9 cellular contexts compared by ENCODE assay signal in the genomic region with DNA sequence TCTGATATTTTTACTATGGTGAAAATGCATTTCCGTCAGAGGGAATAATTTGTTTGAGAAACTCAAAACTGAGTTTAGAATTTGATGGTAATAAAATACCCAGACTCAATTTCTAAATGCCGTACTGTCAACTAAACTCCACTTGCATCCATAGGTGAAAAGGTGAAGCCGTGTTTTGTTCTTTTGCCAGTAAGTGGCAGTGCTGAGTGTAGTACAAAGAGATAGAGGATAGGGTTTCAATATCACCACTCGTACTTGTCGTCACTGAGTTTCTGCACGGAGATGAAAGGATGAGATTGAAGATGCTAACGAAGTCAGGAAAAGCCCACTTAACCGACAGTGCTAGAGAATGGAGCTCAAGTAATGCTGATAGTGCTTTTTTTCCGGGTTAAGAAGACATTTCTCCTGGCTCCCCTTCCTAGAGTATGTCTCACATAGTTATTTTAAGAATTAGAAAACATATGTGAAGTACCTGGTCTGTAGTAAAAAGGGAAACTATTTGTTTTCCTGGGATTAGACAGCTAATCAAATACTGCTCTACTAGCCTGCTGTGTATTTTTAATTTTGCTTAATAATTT.
DNase-seq lines count a peak whose midpoint lies in the region; ATAC-seq and TF ChIP-seq lines count a peak whose summit lies in the region.
"Had no signal": no experiment of that assay in that cellular context is flagged by ENCODE, and none has a peak within 500 bp of the region (broad histone marks: within the 10 kb centered on the region; RNA-seq: fewer than 3 reads in every experiment).

No MANE protein-coding gene starts in this region.

- no peaks in the 10 kb centered on the region for H3K9me3 ChIP-seq in MG63
- H3K9me3 ChIP-seq: pancreas had no signal

- H3K36me3 ChIP-seq in MG63: no peaks in the 10 kb centered on the region
- H3K36me3 ChIP-seq: pancreas had no signal

- H3K27me3 ChIP-seq in MG63: no peaks in the 10 kb centered on the region
- H3K27me3 ChIP-seq: pancreas had no signal

- ATAC-seq in GM18505 (IDR thresholded peaks at IDR 0.05; ENCODE audit: unreplicated experiment): peak; percentile 82
- ATAC-seq in HG02642 (IDR thresholded peaks at IDR 0.05; ENCODE audit: poor library complexity, unreplicated experiment): peak; percentile 45
- ATAC-seq in HG03378 (IDR thresholded peaks at IDR 0.05; ENCODE audit: unreplicated experiment): no peak

- DNase-seq in NCI-H460 (ENCODE audit: extremely low read depth, low read depth) (peak; percentile 6), kidney glomerular epithelial cell (lab: John Stamatoyannopoulos, UW) (peak; percentile 36), UCSD-AML1 (lab: John Stamatoyannopoulos, UW; ENCODE audit: unreplicated experiment) (no peak), MG63 (no peak)
- DNase-seq in effector CD4-positive, alpha-beta T cell: no peak
- DNase-seq: pancreas had no signal

- H3K4me3 ChIP-seq in MG63: no peak overlapping the region
- H3K4me3 ChIP-seq: pancreas had no signal

- no peak for TF ChIP-seq POLR2A in GM18505 (IDR thresholded peaks at IDR 0.05; ENCODE audit: borderline replicate concordance, extremely low read depth, insufficient read depth, insufficient read length)

Comparison
In these comparisons a context has a peak if more than half of its experiments do, and no peak if none do; other contexts are left out.
1. DNase-seq: peak in NCI-H460 (single experiment) and kidney glomerular epithelial cell (single experiment); none in UCSD-AML1 (single experiment), effector CD4-positive, alpha-beta T cell (single experiment) and MG63 (single experiment).